In the genomic region with DNA sequence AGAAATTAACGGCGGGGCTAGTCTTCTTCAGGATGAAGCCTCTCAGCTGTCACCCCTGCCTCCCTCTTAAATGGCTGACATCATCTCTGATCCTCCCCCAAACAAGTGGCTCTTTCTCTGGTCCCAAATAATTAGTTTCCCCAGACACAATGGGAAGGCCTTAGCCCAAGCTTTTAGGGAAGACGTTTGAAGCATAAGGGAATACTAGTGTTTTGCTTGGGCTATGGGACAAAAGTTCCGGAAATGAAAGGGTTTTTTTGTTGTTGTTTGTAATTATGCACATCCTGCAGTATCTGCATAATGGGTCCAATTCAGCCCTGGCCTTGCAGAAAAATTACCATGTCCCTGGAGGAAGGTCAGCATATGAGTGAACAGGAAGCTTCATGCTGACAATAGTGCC, we compare ENCODE assay signal across 21 cellular contexts.
"Had no signal": no experiment of that assay in that cellular context is flagged by ENCODE, and none has a peak within 500 bp of the region (broad histone marks: within the 10 kb centered on the region; RNA-seq: fewer than 3 reads in every experiment).

No MANE protein-coding gene starts in this region.

- H3K4me3 ChIP-seq: adrenal gland, gastroesophageal sphincter, heart right ventricle, mucosa of descending colon, pancreas, right lobe of liver, stomach had no signal

- H3K27me3 Mint-ChIP-seq: type B pancreatic cell had no signal

- H3K27ac ChIP-seq: adrenal gland, gastroesophageal sphincter, heart right ventricle, pancreas, right lobe of liver, stomach had no signal

- H3K27me3 ChIP-seq: adrenal gland, gastroesophageal sphincter, pancreas, right lobe of liver, stomach had no signal

- H3K36me3 Mint-ChIP-seq: activated naive CD4-positive, alpha-beta T cell treated with anti-CD3 and anti-CD28 coated beads, Interleukin-2, amount 50 U/mL, for 72 hours; memory B cell; naive B cell; stimulated activated effector memory CD8-positive, alpha-beta T cell treated with anti-CD3 and anti-CD28 coated beads, Interleukin-12 subunit alpha, Interleukin-12 subunit beta, amount 100 ng/mL, for 72 hours had no signal

- H3K27ac Mint-ChIP-seq: activated naive CD4-positive, alpha-beta T cell treated with anti-CD3 and anti-CD28 coated beads, Interleukin-2, amount 50 U/mL, for 72 hours; activated T-cell treated with anti-CD3 and anti-CD28 coated beads, Interleukin-2, amount 50 U/mL, for 72 hours; memory B cell; naive B cell; stimulated activated effector memory CD8-positive, alpha-beta T cell treated with anti-CD3 and anti-CD28 coated beads, Interleukin-12 subunit alpha, Interleukin-12 subunit beta, amount 100 ng/mL, for 72 hours; type B pancreatic cell had no signal

- H3K4me1 ChIP-seq: adrenal gland, gastroesophageal sphincter, heart right ventricle, pancreas, right lobe of liver, stomach had no signal

- ATAC-seq: activated naive CD4-positive, alpha-beta T cell treated with anti-CD3 and anti-CD28 coated beads, Interleukin-2, amount 50 U/mL, for 72 hours; activated T-cell treated with anti-CD3 and anti-CD28 coated beads, Interleukin-2, amount 50 U/mL, for 72 hours; gastroesophageal sphincter; heart right ventricle; mucosa of descending colon; pancreas; right lobe of liver; stimulated activated effector memory CD8-positive, alpha-beta T cell treated with anti-CD3 and anti-CD28 coated beads, Interleukin-12 subunit alpha, Interleukin-12 subunit beta, amount 100 ng/mL, for 72 hours had no signal

- DNase-seq: activated CD4-positive, alpha-beta T cell treated with anti-CD3 and anti-CD28 coated beads, Interleukin-2, amount 50 U/mL, for 1 hour; activated CD8-positive, alpha-beta memory T cell treated with anti-CD3 and anti-CD28 coated beads for 24 hours; activated CD8-positive, alpha-beta memory T cell treated with anti-CD3 and anti-CD28 coated beads, Interleukin-2, amount 50 U/mL, for 48 hours; activated effector memory CD4-positive, alpha-beta T cell treated with anti-CD3 and anti-CD28 coated beads, Interleukin-2, amount 50 U/mL, for 16 hours; activated T-cell treated with anti-CD3 and anti-CD28 coated beads, Interleukin-2, amount 50 U/mL, for 72 hours; adrenal gland; effector CD4-positive, alpha-beta T cell; heart right ventricle; mucosa of descending colon; naive B cell; pancreas; right lobe of liver; small intestine; stimulated activated CD4-positive, alpha-beta T cell treated with anti-CD3 and anti-CD28 coated beads, Interleukin-4, amount 100 ng/mL, for 24 hours; stomach; T1000 had no signal

- H3K9me3 ChIP-seq: adrenal gland, gastroesophageal sphincter, heart right ventricle, mucosa of descending colon, pancreas, right lobe of liver, stomach had no signal

- H3K4me1 Mint-ChIP-seq: memory B cell; naive B cell; stimulated activated effector memory CD8-positive, alpha-beta T cell treated with anti-CD3 and anti-CD28 coated beads, Interleukin-12 subunit alpha, Interleukin-12 subunit beta, amount 100 ng/mL, for 72 hours had no signal

- H3K4me3 Mint-ChIP-seq: activated T-cell treated with anti-CD3 and anti-CD28 coated beads, Interleukin-2, amount 50 U/mL, for 72 hours; memory B cell; naive B cell; stimulated activated effector memory CD8-positive, alpha-beta T cell treated with anti-CD3 and anti-CD28 coated beads, Interleukin-12 subunit alpha, Interleukin-12 subunit beta, amount 100 ng/mL, for 72 hours had no signal

- H3K36me3 ChIP-seq: adrenal gland, gastroesophageal sphincter, heart right ventricle, pancreas, right lobe of liver, stomach had no signal

- H3K9me3 Mint-ChIP-seq: activated naive CD4-positive, alpha-beta T cell treated with anti-CD3 and anti-CD28 coated beads, Interleukin-2, amount 50 U/mL, for 72 hours; activated T-cell treated with anti-CD3 and anti-CD28 coated beads, Interleukin-2, amount 50 U/mL, for 72 hours; memory B cell; naive B cell; stimulated activated effector memory CD8-positive, alpha-beta T cell treated with anti-CD3 and anti-CD28 coated beads, Interleukin-12 subunit alpha, Interleukin-12 subunit beta, amount 100 ng/mL, for 72 hours; type B pancreatic cell had no signal
